In the genomic region with DNA sequence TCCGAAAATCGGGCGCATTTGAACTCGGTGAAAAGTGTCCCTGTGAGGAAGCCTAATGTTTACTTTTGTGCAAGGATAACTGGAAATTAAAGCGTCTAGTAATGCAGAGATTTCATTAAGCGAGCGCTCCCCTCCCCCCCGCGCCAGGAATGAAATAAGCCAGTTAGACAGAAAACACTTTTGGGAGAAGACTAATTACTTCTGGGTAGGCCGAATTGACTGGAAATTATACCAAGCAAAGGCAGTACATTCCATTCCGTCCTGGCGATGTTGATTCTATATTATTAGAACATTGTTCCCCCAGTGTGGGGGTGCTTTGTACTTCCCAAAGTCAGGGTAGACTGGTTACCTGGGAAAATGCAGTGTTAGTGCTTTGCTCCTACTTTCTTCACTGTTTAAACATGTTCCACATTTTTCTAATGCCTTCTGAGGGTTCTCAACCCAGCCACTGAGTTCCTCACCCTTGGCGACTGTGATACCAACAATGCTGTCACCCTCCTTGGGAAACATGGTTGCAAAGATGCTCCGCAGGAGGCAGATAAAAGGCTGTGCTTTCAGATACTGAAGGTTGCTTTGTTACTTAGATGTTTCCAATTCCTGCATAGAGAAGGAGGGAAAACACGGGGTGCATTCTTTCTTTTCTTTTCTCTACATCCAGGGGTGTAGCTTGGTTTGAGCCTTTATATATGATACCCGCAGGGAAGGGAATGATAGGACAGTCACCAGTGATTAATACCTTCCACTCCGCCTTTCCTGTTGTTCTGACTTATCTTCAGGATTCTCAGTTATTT, we compare ENCODE assay signal across 8 cellular contexts. TPM values are rescaled to one million over a fixed set of nuclear protein-coding genes. Genes with fewer than 3 reads are reported as not detected.
DNase-seq lines count a peak whose midpoint lies in the region; ATAC-seq and TF ChIP-seq lines count a peak whose summit lies in the region.

No MANE protein-coding gene starts in this region.

- no peak for TF ChIP-seq POLR2A in vagina (IDR thresholded peaks at IDR 0.05)

- no peaks in the 10 kb centered on the region for H3K36me3 ChIP-seq in vagina

- peaks cover 13% of the 10 kb centered on the region for H3K4me1 Mint-ChIP-seq in memory B cell

- H3K9me3 ChIP-seq in vagina: no peaks in the 10 kb centered on the region

- TF ChIP-seq CTCF in vagina (IDR thresholded peaks at IDR 0.05): no peak

- H3K4me3 ChIP-seq in vagina: peak overlapping the region; percentile 53 to 77

- H3K4me1 ChIP-seq in vagina: peaks cover 42% of the 10 kb centered on the region

- H3K36me3 Mint-ChIP-seq in memory B cell: no peaks in the 10 kb centered on the region

- H3K27me3 ChIP-seq in vagina: no peaks in the 10 kb centered on the region

- intact Hi-C loops in Right ventricle myocardium superior (cut with DNase I) (no loop called here), Right ventricle myocardium inferior (cut with DNase I) (loop anchor here (2.0 to 5.0 kb wide), 5 partner anchors 214 to 691 kb away; no protein-coding TSS in a partner anchor), vagina (cut with DNase I) (loop anchor here (10.0 kb wide), 1 partner anchor 417 kb away; no protein-coding TSS in a partner anchor)

- no peaks in the 10 kb centered on the region for H3K9me3 Mint-ChIP-seq in memory B cell

- peaks cover 26% of the 10 kb centered on the region for H3K27me3 Mint-ChIP-seq in memory B cell

- peak; percentile 55 for DNase-seq in Right ventricle myocardium superior
- no peak for DNase-seq in Right ventricle myocardium inferior (ENCODE audit: missing footprints)
- peak; percentile 70 for DNase-seq in dermis blood vessel endothelial cell
- DNase-seq in memory B cell (ENCODE audit: low spot score in 2 of 2): no peak
- no peak for DNase-seq in vagina (ENCODE audit: extremely low spot score in 2 of 2)
- no peak for DNase-seq in NCI-H2107 treated with DMSO at 0.1 percent for 48 hours (lab: John Stamatoyannopoulos, UW; ENCODE audit: unreplicated experiment)
- DNase-seq in NCI-H2029 (lab: John Stamatoyannopoulos, UW): no peak
- DNase-seq in stimulated activated CD4-positive, alpha-beta T cell treated with anti-CD3 and anti-CD28 coated beads, Interleukin-1b, Interleukin-23, amount 100 ng/mL, for 48 hours: no peak

- H3K27ac Mint-ChIP-seq in memory B cell: no peak overlapping the region

- H3K4me3 Mint-ChIP-seq in memory B cell: peak overlapping the region; percentile 76

- peak overlapping the region; percentile 96 for H3K27ac ChIP-seq in vagina

- ATAC-seq in Right ventricle myocardium superior (ENCODE audit: poor library complexity): peak; percentile 4
- no peak for ATAC-seq in Right ventricle myocardium inferior
- no peak for ATAC-seq in memory B cell (ENCODE audit: low read depth)

RNA-seq across cellular contexts. Expression of a gene that starts 2.6 kb away (rescaled TPM):
- total RNA-seq in Right ventricle myocardium superior (214 TPM), Right ventricle myocardium inferior (221 TPM), dermis blood vessel endothelial cell (482 and 745 TPM in 2 replicates), vagina (261 TPM)

Comparison
In these comparisons a context has a peak if more than half of its experiments do, and no peak if none do; other contexts are left out.
1. DNase-seq: peak in Right ventricle myocardium superior (single experiment) and dermis blood vessel endothelial cell (single experiment); none in Right ventricle myocardium inferior (single experiment), memory B cell (0 of 2), vagina (0 of 2), NCI-H2107 treated with DMSO at 0.1 percent for 48 hours (single experiment), NCI-H2029 (single experiment) and stimulated activated CD4-positive, alpha-beta T cell treated with anti-CD3 and anti-CD28 coated beads, Interleukin-1b, Interleukin-23, amount 100 ng/mL, for 48 hours (single experiment).